Comparison of ENCODE assay signal across 2 cellular contexts in the genomic region with DNA sequence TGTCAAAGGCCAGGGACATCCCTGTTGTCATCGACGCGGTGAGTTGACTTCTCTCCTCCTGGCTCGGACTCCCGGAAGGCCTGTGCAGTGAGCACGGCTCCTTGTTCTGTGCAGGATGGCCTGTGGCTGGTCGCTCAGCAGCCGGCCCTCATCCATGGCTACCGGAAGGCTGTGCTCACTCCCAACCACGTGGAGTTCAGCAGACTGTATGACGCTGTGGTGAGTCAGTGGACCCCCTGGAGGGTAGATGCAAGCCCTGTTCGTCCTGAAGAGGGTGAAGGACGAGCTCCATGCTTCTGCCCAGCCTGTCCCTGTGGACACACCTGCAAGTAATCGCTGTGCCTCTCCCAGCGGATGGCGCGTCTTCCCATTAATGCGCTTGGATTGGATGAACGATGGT.
TF ChIP-seq lines count a peak whose summit lies in the region.

No MANE protein-coding gene starts in this region.

TF ChIP-seq in IMR-90, 13 proteins besides CTCF, POLR2A, EP300 and RAD21:
- TF ChIP-seq FOS (IDR thresholded peaks at IDR 0.05; ENCODE audit: low read depth, low read length): peak; percentile 54; the same call in 1 of the 2 replicates
- TF ChIP-seq MXI1 (IDR thresholded peaks at IDR 0.05; ENCODE audit: borderline replicate concordance, low read depth, low read length): peak; percentile 79; the same call in 1 of the 2 replicates
- TF ChIP-seq, protein P1, sequence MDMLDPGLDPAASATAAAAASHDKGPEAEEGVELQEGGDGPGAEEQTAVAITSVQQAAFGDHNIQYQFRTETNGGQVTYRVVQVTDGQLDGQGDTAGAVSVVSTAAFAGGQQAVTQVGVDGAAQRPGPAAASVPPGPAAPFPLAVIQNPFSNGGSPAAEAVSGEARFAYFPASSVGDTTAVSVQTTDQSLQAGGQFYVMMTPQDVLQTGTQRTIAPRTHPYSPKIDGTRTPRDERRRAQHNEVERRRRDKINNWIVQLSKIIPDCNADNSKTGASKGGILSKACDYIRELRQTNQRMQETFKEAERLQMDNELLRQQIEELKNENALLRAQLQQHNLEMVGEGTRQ (IDR thresholded peaks at IDR 0.05; ENCODE audit: low read depth, low read length): peak; percentile 67
- TF ChIP-seq MAZ (IDR thresholded peaks at IDR 0.05; ENCODE audit: borderline replicate concordance, low read depth, low read length): no peak
- TF ChIP-seq CEBPB (IDR thresholded peaks at IDR 0.05; ENCODE audit: low read depth, low read length): 0 out of 2 replicates have a peak, but pooled peaks have one; percentile 2

TF ChIP-seq in HepG2, 621 proteins besides CTCF, POLR2A, EP300 and RAD21:
- TF ChIP-seq AKAP8 (CRISPR knock-in tag; IDR thresholded peaks at IDR 0.05) (no peak), ZNF430 (CRISPR knock-in tag; IDR thresholded peaks at IDR 0.05) (no peak), DR1 (CRISPR knock-in tag; IDR thresholded peaks at IDR 0.05) (no peak), NCOA1 (CRISPR knock-in tag; IDR thresholded peaks at IDR 0.05) (no peak), MED1 (CRISPR knock-in tag; IDR thresholded peaks at IDR 0.05) (no peak), ZBTB20 (CRISPR knock-in tag; IDR thresholded peaks at IDR 0.05; ENCODE audit: borderline replicate concordance, low read depth) (no peak), ZNF207 (IDR thresholded peaks at IDR 0.05; ENCODE audit: borderline replicate concordance) (no peak), ZNF615 (CRISPR knock-in tag; IDR thresholded peaks at IDR 0.05; ENCODE audit: borderline replicate concordance) (no peak), PCBP1 (IDR thresholded peaks at IDR 0.05; ENCODE audit: borderline replicate concordance, low read depth, low read length) (no peak), ZNF350 (CRISPR knock-in tag; IDR thresholded peaks at IDR 0.05; ENCODE audit: borderline replicate concordance, low read depth) (no peak), NCOR1 (IDR thresholded peaks at IDR 0.05; ENCODE audit: borderline replicate concordance, low read length) (no peak)
- TF ChIP-seq, protein P2, sequence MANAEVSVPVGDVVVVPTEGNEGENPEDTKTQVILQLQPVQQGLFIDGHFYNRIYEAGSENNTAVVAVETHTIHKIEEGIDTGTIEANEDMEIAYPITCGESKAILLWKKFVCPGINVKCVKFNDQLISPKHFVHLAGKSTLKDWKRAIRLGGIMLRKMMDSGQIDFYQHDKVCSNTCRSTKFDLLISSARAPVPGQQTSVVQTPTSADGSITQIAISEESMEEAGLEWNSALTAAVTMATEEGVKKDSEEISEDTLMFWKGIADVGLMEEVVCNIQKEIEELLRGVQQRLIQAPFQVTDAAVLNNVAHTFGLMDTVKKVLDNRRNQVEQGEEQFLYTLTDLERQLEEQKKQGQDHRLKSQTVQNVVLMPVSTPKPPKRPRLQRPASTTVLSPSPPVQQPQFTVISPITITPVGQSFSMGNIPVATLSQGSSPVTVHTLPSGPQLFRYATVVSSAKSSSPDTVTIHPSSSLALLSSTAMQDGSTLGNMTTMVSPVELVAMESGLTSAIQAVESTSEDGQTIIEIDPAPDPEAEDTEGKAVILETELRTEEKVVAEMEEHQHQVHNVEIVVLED (CRISPR knock-in tag; IDR thresholded peaks at IDR 0.05; ENCODE audit: borderline replicate concordance): no peak
- TF ChIP-seq, protein P3, sequence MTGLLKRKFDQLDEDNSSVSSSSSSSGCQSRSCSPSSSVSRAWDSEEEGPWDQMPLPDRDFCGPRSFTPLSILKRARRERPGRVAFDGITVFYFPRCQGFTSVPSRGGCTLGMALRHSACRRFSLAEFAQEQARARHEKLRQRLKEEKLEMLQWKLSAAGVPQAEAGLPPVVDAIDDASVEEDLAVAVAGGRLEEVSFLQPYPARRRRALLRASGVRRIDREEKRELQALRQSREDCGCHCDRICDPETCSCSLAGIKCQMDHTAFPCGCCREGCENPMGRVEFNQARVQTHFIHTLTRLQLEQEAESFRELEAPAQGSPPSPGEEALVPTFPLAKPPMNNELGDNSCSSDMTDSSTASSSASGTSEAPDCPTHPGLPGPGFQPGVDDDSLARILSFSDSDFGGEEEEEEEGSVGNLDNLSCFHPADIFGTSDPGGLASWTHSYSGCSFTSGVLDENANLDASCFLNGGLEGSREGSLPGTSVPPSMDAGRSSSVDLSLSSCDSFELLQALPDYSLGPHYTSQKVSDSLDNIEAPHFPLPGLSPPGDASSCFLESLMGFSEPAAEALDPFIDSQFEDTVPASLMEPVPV (CRISPR knock-in tag; IDR thresholded peaks at IDR 0.05): no peak
TF ChIP-seq in HepG2: peak in this region for 0.
